ENCODE assay signal across 1 cellular context in the genomic region with DNA sequence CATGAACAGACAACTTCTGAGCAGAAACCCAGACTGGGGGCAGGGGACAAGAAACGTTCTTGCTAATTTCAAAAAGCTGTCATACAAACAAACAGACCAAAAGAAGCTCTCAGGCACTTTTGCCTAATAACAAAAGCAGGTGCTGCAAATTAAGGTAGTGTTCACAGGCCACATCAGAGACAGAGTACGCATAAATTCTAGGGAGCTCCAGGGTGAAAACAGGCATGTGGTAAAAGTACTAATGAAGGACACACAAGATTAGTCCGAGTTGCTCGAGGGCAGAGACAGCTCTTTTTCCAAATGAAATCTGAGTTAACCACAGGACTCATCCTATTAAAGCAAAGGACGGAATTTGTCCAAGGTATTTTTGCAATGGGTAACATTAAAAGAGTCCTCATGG.
TF ChIP-seq lines count a peak whose summit lies in the region.

No MANE protein-coding gene starts in this region.

TF ChIP-seq in HEK293, 187 proteins besides CTCF, POLR2A, EP300 and RAD21:
- TF ChIP-seq, protein P1, sequence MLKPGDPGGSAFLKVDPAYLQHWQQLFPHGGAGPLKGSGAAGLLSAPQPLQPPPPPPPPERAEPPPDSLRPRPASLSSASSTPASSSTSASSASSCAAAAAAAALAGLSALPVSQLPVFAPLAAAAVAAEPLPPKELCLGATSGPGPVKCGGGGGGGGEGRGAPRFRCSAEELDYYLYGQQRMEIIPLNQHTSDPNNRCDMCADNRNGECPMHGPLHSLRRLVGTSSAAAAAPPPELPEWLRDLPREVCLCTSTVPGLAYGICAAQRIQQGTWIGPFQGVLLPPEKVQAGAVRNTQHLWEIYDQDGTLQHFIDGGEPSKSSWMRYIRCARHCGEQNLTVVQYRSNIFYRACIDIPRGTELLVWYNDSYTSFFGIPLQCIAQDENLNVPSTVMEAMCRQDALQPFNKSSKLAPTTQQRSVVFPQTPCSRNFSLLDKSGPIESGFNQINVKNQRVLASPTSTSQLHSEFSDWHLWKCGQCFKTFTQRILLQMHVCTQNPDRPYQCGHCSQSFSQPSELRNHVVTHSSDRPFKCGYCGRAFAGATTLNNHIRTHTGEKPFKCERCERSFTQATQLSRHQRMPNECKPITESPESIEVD (tag by site-specific recombination; IDR thresholded peaks at IDR 0.05) = peak; percentile 40; the same call in 1 of the 2 replicates
- TF ChIP-seq GLI4 (tag by site-specific recombination; IDR thresholded peaks at IDR 0.05) (no peak), ZFP37 (tag by site-specific recombination; IDR thresholded peaks at IDR 0.05) (no peak), ZNF169 (tag by site-specific recombination; IDR thresholded peaks at IDR 0.05) (no peak), ZBTB20 (tag by site-specific recombination; IDR thresholded peaks at IDR 0.05) (no peak), ZNF785 (tag by site-specific recombination; IDR thresholded peaks at IDR 0.05) (no peak), FEZF1 (tag by site-specific recombination; IDR thresholded peaks at IDR 0.05) (peak; percentile 14; the same call in 1 of the 2 replicates), ZNF658 (tag by site-specific recombination; IDR thresholded peaks at IDR 0.05) (no peak), ZNF114 (tag by site-specific recombination; IDR thresholded peaks at IDR 0.05) (no peak)
- TF ChIP-seq, protein P2, sequence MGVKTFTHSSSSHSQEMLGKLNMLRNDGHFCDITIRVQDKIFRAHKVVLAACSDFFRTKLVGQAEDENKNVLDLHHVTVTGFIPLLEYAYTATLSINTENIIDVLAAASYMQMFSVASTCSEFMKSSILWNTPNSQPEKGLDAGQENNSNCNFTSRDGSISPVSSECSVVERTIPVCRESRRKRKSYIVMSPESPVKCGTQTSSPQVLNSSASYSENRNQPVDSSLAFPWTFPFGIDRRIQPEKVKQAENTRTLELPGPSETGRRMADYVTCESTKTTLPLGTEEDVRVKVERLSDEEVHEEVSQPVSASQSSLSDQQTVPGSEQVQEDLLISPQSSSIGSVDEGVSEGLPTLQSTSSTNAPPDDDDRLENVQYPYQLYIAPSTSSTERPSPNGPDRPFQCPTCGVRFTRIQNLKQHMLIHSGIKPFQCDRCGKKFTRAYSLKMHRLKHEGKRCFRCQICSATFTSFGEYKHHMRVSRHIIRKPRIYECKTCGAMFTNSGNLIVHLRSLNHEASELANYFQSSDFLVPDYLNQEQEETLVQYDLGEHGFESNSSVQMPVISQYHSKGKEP (tag by site-specific recombination; IDR thresholded peaks at IDR 0.05) = 0 out of 2 replicates have a peak, but pooled peaks have one; percentile 9
